Comparison of ENCODE assay signal across 8 cellular contexts in the genomic region with DNA sequence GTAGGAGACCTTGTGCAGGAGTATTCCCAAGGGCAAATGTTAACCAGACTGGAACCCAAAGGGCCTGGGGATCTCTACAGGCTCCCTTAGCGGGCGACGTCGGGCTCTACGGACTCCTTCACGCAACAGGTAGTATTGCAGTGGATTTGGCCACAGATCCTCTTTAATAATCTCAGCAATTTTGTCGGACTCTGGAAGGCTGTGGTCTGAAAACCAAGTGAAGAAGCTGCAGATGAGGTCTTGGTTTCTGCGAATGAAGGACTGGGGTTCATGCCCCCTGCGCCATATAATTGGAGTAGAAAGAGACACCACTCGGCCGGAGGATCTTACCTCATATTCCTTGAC. TPM values are rescaled to one million over a fixed set of nuclear protein-coding genes. Genes with fewer than 3 reads are reported as not detected.
DNase-seq lines count a peak whose midpoint lies in the region; ATAC-seq and TF ChIP-seq lines count a peak whose summit lies in the region.

No MANE protein-coding gene starts in this region.

- no peaks in the 10 kb centered on the region for H3K27me3 ChIP-seq in gastrocnemius medialis

- no peaks in the 10 kb centered on the region for H3K9me3 Mint-ChIP-seq in T-cell

- H3K27ac ChIP-seq in gastrocnemius medialis = peak overlapping the region; percentile 90 to 99 (median 96)

- POLR2A ChIA-PET in T-cell (lab: Charles Lee) = interaction anchor here (1.0 to 5.3 kb wide), 5 partner anchors 9 to 292 kb away, joined by 3 to 75 read pairs (median 21); partner anchors contain the start of genes RWDD1 (in 1 of the 2) and TSPYL4 (in 1 of the 2)

- intact Hi-C loops in gastrocnemius medialis (cut with DNase I; ENCODE audit: low total_unique reads) = no loop called here

- DNase-seq in T-cell = peak in 1 of 34 experiments; percentile 2
- DNase-seq in fibroblast of mammary gland (ENCODE audit: low read depth) = no peak
- no peak for DNase-seq in gastrocnemius medialis
- DNase-seq in SW480 (ENCODE audit: low spot score) = no peak

- in situ Hi-C loops in gastrocnemius medialis (cut with MboI; ENCODE audit: low sequenced_read_pairs in 4 of 4) = loop anchor here in 3 of 4 donors (10.0 to 25.0 kb wide), 2 partner anchors 256 to 259 kb away; partner anchors contain the start of gene TRAPPC3L (in 1 of the 3)

- CTCF ChIA-PET in T-cell (lab: Charles Lee) = interaction anchor here (0.6 to 3.8 kb wide), 4 partner anchors 10 to 1423 kb away, joined by 3 to 62 read pairs (median 7); no protein-coding TSS in a partner anchor

- H3K4me3 ChIP-seq in GM12875 (ENCODE audit: low read depth, low read length) (peak overlapping the region; percentile 69), fibroblast of mammary gland (ENCODE audit: control insufficient read depth, low read depth, low read length) (peak overlapping the region; percentile 94), gastrocnemius medialis (peak overlapping the region; percentile 69 to 99 (median 86))

- peaks cover 54 to 66% of the 10 kb centered on the region in 2 donors for H3K4me1 ChIP-seq in gastrocnemius medialis

- peak overlapping the region; percentile 95 to 99 (median 95) for H3K4me3 Mint-ChIP-seq in T-cell

- H3K9me3 ChIP-seq in gastrocnemius medialis = no peaks in the 10 kb centered on the region

- TF ChIP-seq POLR2A in gastrocnemius medialis (IDR thresholded peaks at IDR 0.05) = no peak

- H3K36me3 ChIP-seq in gastrocnemius medialis = peaks cover 0 to 13% of the 10 kb centered on the region in 2 donors

- TF ChIP-seq CTCF in GM12875 (IDR thresholded peaks at IDR 0.05; ENCODE audit: borderline replicate concordance, insufficient read depth, low read depth, low read length) (no peak), fibroblast of mammary gland (conservative IDR thresholded peaks at IDR 0.05; ENCODE audit: control insufficient read depth, insufficient read depth, low read depth, low read length) (no peak), gastrocnemius medialis (IDR thresholded peaks at IDR 0.05 in 4 of 5, conservative IDR thresholded peaks at IDR 0.05 in 1 of 5) (no peak)

- H3K27me3 Mint-ChIP-seq in T-cell = no peaks in the 10 kb centered on the region

- H3K27ac Mint-ChIP-seq in T-cell = peak overlapping the region; percentile 97 to 100

- peaks cover 35% of the 10 kb centered on the region for H3K36me3 Mint-ChIP-seq in T-cell

- peaks cover 64 to 87% (median 75%) of the 10 kb centered on the region in 3 donors for H3K4me1 Mint-ChIP-seq in T-cell

- ATAC-seq in T-cell (replicated peaks in 1 of 4) (no peak), gastrocnemius medialis (no peak), HG02588 (IDR thresholded peaks at IDR 0.05; ENCODE audit: unreplicated experiment) (no peak), GM21529 (IDR thresholded peaks at IDR 0.05; ENCODE audit: unreplicated experiment) (no peak), GM19395 (IDR thresholded peaks at IDR 0.05; ENCODE audit: unreplicated experiment) (no peak)

RNA-seq across cellular contexts. Expression of gene TSPYL1, which starts 1.3 kb away (rescaled TPM):
- 100 to 1,000 TPM in 2 of 5 donors, 10 to 100 TPM in 3; 83.4 to 215 (median 86.8) TPM for total RNA-seq in T-cell
- 100 to 1,000 TPM in 1 of 4 donors, 10 to 100 TPM in 3; 74.2 to 160 (median 81.2) TPM for total RNA-seq in gastrocnemius medialis

RNA-seq across cellular contexts. Expression of gene TSPYL4, which starts 24.6 kb away (rescaled TPM):
- total RNA-seq in T-cell (10 to 100 TPM; 18.6 to 60.2 (median 22.4) TPM), gastrocnemius medialis (1 to 10 TPM; 2.8 to 4.8 (median 3.8) TPM)
